Comparison of ENCODE assay signal across 2 cellular contexts in the genomic region with DNA sequence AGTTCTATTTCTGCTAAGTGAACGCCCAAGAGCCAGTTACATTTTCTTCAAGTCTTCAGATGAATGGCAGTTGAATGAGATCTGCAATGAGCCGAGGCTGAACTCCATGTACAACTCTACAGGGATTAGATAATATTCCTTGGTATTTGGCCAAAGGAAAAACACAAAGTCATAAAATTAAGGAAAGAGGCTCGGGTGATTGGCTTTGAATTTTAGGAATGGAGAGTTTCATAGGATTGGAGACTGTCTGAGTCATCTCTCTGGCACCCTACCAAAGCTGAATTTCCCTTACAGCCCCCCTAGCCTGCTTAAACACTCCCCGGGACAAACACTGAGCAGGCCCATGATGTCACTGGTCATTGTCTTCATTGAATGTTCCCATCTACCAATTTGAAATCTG.
TF ChIP-seq lines count a peak whose summit lies in the region.

No MANE protein-coding gene starts in this region.

TF ChIP-seq in liver, 16 proteins besides CTCF, POLR2A, EP300 and RAD21:
- TF ChIP-seq, protein P1, sequence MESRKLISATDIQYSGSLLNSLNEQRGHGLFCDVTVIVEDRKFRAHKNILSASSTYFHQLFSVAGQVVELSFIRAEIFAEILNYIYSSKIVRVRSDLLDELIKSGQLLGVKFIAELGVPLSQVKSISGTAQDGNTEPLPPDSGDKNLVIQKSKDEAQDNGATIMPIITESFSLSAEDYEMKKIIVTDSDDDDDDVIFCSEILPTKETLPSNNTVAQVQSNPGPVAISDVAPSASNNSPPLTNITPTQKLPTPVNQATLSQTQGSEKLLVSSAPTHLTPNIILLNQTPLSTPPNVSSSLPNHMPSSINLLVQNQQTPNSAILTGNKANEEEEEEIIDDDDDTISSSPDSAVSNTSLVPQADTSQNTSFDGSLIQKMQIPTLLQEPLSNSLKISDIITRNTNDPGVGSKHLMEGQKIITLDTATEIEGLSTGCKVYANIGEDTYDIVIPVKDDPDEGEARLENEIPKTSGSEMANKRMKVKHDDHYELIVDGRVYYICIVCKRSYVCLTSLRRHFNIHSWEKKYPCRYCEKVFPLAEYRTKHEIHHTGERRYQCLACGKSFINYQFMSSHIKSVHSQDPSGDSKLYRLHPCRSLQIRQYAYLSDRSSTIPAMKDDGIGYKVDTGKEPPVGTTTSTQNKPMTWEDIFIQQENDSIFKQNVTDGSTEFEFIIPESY (IDR thresholded peaks at IDR 0.05), result no peak
- TF ChIP-seq FOXA2 (IDR thresholded peaks at IDR 0.05) (no peak), YY1 (IDR thresholded peaks at IDR 0.05) (no peak), TAF1 (conservative IDR thresholded peaks at IDR 0.05) (no peak), JUND (IDR thresholded peaks at IDR 0.05) (peak; percentile 34 to 51)

TF ChIP-seq in HepG2, 621 proteins besides CTCF, POLR2A, EP300 and RAD21:
- TF ChIP-seq ZNF296 (CRISPR knock-in tag; conservative IDR thresholded peaks at IDR 0.05) (no peak), ZFP36 (IDR thresholded peaks at IDR 0.05; ENCODE audit: borderline replicate concordance, low read depth, low read length, partially characterized antibody) (no peak), BCL6 (CRISPR knock-in tag; IDR thresholded peaks at IDR 0.05) (no peak), ZNF775 (CRISPR knock-in tag; IDR thresholded peaks at IDR 0.05; ENCODE audit: borderline replicate concordance) (no peak), ZNF567 (CRISPR knock-in tag; IDR thresholded peaks at IDR 0.05; ENCODE audit: borderline replicate concordance) (no peak), KAT7 (CRISPR knock-in tag; IDR thresholded peaks at IDR 0.05; ENCODE audit: borderline replicate concordance) (no peak), ZNF33B (CRISPR knock-in tag; IDR thresholded peaks at IDR 0.05) (no peak), ZKSCAN8 (CRISPR knock-in tag; IDR thresholded peaks at IDR 0.05; ENCODE audit: borderline replicate concordance) (no peak), SALL1 (CRISPR knock-in tag; IDR thresholded peaks at IDR 0.05) (no peak), KDM2A (CRISPR knock-in tag; IDR thresholded peaks at IDR 0.05; ENCODE audit: borderline replicate concordance, low read depth) (no peak), GPN1 (CRISPR knock-in tag; IDR thresholded peaks at IDR 0.05; ENCODE audit: borderline replicate concordance) (no peak), NR2F1 (CRISPR knock-in tag; IDR thresholded peaks at IDR 0.05) (no peak), SRSF4 (IDR thresholded peaks at IDR 0.05; ENCODE audit: low read depth, low read length, poor library complexity, severe bottlenecking) (no peak), SMC3 (IDR thresholded peaks at IDR 0.05; ENCODE audit: low read length) (no peak), CREB1 (IDR thresholded peaks at IDR 0.05) (no peak), CREB1 (CRISPR knock-in tag; IDR thresholded peaks at IDR 0.05) (no peak), ARNTL (CRISPR knock-in tag; IDR thresholded peaks at IDR 0.05) (no peak), HNF4A (CRISPR knock-in tag; IDR thresholded peaks at IDR 0.05) (no peak), NR1H2 (CRISPR knock-in tag; IDR thresholded peaks at IDR 0.05; ENCODE audit: borderline replicate concordance, low read depth) (no peak)
